Comparison of ENCODE assay signal across 9 cellular contexts in genomic region chr1:232599178-232600041, GRCh38. TPM values are rescaled to one million over a fixed set of nuclear protein-coding genes. Genes with fewer than 3 reads are reported as not detected.
DNase-seq lines count a peak whose midpoint lies in the region; ATAC-seq, FAIRE-seq and TF ChIP-seq lines count a peak whose summit lies in the region.
"Had no signal": no experiment of that assay in that cellular context is flagged by ENCODE, and none has a peak within 500 bp of the region (broad histone marks: within the 10 kb centered on the region; RNA-seq: fewer than 3 reads in every experiment).

No MANE protein-coding gene starts in this region.

- H3K4me1 Mint-ChIP-seq in CD8-positive, alpha-beta memory T cell: peaks cover 41 to 63% (median 54%) of the 10 kb centered on the region in 3 donors

- H3K79me2 ChIP-seq in K562 (ENCODE audit: control insufficient read depth, insufficient read depth, low read length): no peaks in the 10 kb centered on the region

- CTCF ChIA-PET in CD8-positive, alpha-beta memory T cell (lab: Charles Lee): interaction anchor here (0.9 to 1.9 kb wide), 3 partner anchors 11 to 28 kb away, joined by 3 to 8 read pairs (median 5); no protein-coding TSS in a partner anchor
- CTCF ChIA-PET in K562 (lab: Yijun Ruan, JAX; ENCODE audit: low intra/inter-chr PET ratio) (no interaction called here), GM10248 (lab: Yijun Ruan, JAX) (interaction anchor here (1.5 kb wide), 1 partner anchor 21 kb away, joined by 4 read pairs; no protein-coding TSS in a partner anchor)

- in situ Hi-C loops in K562 (cut with MboI): no loop called here

- no peaks in the 10 kb centered on the region for H3K27me3 Mint-ChIP-seq in CD8-positive, alpha-beta memory T cell

- ATAC-seq in GM21528 (IDR thresholded peaks at IDR 0.05; ENCODE audit: low FRiP score, unreplicated experiment): peak; percentile 57
- ATAC-seq in K562: peak; percentile 68

- H3K4me2 ChIP-seq in K562 (ENCODE audit: insufficient read depth, low read length): peak overlapping the region; percentile 39; the same call in 1 of the 2 replicates

- no peaks in the 10 kb centered on the region for H3K36me3 ChIP-seq in CD8-positive, alpha-beta memory T cell (ENCODE audit: insufficient read depth, low read length)
- H3K36me3 ChIP-seq in K562 (ENCODE audit: control insufficient read depth, insufficient read depth, low read length) (no peaks in the 10 kb centered on the region), WERI-Rb-1 (no peaks in the 10 kb centered on the region), stomach (no peaks in the 10 kb centered on the region)

- TF ChIP-seq CTCF in K562 (IDR thresholded peaks at IDR 0.05 in 2 of 3, conservative IDR thresholded peaks at IDR 0.05 in 1 of 3; ENCODE audit: insufficient read depth in 2 of 3, low read depth in 1 of 3, low read length in 3 of 3) (no peak), WERI-Rb-1 (IDR thresholded peaks at IDR 0.05; ENCODE audit: low read depth, low read length) (no peak), stomach (IDR thresholded peaks at IDR 0.05) (no peak), GM10248 (IDR thresholded peaks at IDR 0.05; ENCODE audit: control extremely low read depth, extremely low read depth, low read depth, missing control alignments) (no peak)

- peaks cover 7% of the 10 kb centered on the region for H3K4me1 ChIP-seq in CD8-positive, alpha-beta memory T cell (ENCODE audit: insufficient read depth, low read length)
- H3K4me1 ChIP-seq in K562 (replicated peaks in 1 of 2; ENCODE audit: control insufficient read depth in 2 of 2, insufficient read depth in 2 of 2, low read length in 2 of 2): no peaks in the 10 kb centered on the region; a peak in 1 of 5 replicates
- peaks cover 0 to 33% (median 11%) of the 10 kb centered on the region in 4 donors for H3K4me1 ChIP-seq in stomach

- FAIRE-seq in K562 (lab: Jason Lieb, UNC) (no peak), H54 (lab: Jason Lieb, UNC) (no peak)

- no peaks in the 10 kb centered on the region for H3K9me3 Mint-ChIP-seq in CD8-positive, alpha-beta memory T cell
- H3K9me3 Mint-ChIP-seq: memory B cell had no signal

- TF ChIP-seq POLR2A in K562 (conservative IDR thresholded peaks at IDR 0.05): no peak
- TF ChIP-seq POLR2A in stomach (IDR thresholded peaks at IDR 0.05): no peak
- no peak for TF ChIP-seq POLR2A in H54 (IDR thresholded peaks at IDR 0.05; ENCODE audit: low read depth, low read length)

- no peak overlapping the region for H3K9ac ChIP-seq in K562 (ENCODE audit: insufficient read depth in 1 of 2, low read depth in 2 of 2, low read length in 2 of 2)

- H2AFZ ChIP-seq in K562 (ENCODE audit: low read depth, low read length): peak overlapping the region; percentile 16; the same call in 1 of the 2 replicates

- POLR2A ChIA-PET in CD8-positive, alpha-beta memory T cell (lab: Charles Lee): interaction anchor here (0.6 to 0.7 kb wide), 2 partner anchors 93 to 211 kb away, joined by 6 to 9 read pairs; no protein-coding TSS in a partner anchor
- POLR2A ChIA-PET in K562 (lab: Yijun Ruan, JAX): no interaction called here
- POLR2A ChIA-PET in GM10248 (lab: Yijun Ruan, JAX): no interaction called here

- no peaks in the 10 kb centered on the region for H3K9me1 ChIP-seq in K562 (ENCODE audit: control insufficient read depth, insufficient read depth, low read length)

- BruUV-seq in K562 (replicated peaks; lab: Mats Ljungman, UMichigan): no TSS peak

- peak overlapping the region; percentile 17 to 75 (median 62) for H3K4me3 Mint-ChIP-seq in CD8-positive, alpha-beta memory T cell
- H3K4me3 Mint-ChIP-seq: memory B cell had no signal

- no peak overlapping the region for H3K27ac ChIP-seq in CD8-positive, alpha-beta memory T cell (ENCODE audit: low read depth, low read length)
- H3K27ac ChIP-seq in K562 (ENCODE audit: extremely low read depth, low read depth, low read length): no peak overlapping the region
- H3K27ac ChIP-seq in WERI-Rb-1: no peak overlapping the region
- H3K27ac ChIP-seq in stomach: no peak overlapping the region

- no peak for DNase-seq in CD8-positive, alpha-beta memory T cell
- DNase-seq in NAMALWA (ENCODE audit: low spot score) (peak; percentile 41), K562 (ENCODE audit: extremely low read depth in 1 of 4, low spot score in 3 of 4) (no peak), WERI-Rb-1 (no peak), stomach (no peak), GM10248 (ENCODE audit: extremely low spot score) (no peak), H54 (ENCODE audit: insufficient read length, low spot score) (no peak)

- TF ChIP-seq RAD21 in K562 (CRISPR knock-in tag; conservative IDR thresholded peaks at IDR 0.05 in 1 of 2, IDR thresholded peaks at IDR 0.05 in 1 of 2): no peak

- TF ChIP-seq EP300 in K562 (IDR thresholded peaks at IDR 0.05; ENCODE audit: low read length): peak; percentile 19; the same call in 1 of the 2 replicates
- no peak for TF ChIP-seq EP300 in stomach (IDR thresholded peaks at IDR 0.05)

- WGBS in K562 (ENCODE audit: insufficient coverage, low coverage, missing lambda C conversion rate): 4% methylated on average over 11 of the region's 11 CpGs
- 67 to 79% (median 73%) methylated on average over 10 to 11 of the region's 11 CpGs for WGBS in stomach, 5 donors

- H3K27ac Mint-ChIP-seq in CD8-positive, alpha-beta memory T cell: peak overlapping the region in 7 of 8 donors; percentile 68 to 90 (median 84)
- H3K27ac Mint-ChIP-seq: memory B cell had no signal

- no peaks in the 10 kb centered on the region for H3K9me3 ChIP-seq in CD8-positive, alpha-beta memory T cell (ENCODE audit: low read length)
- no peaks in the 10 kb centered on the region for H3K9me3 ChIP-seq in K562 (replicated peaks; ENCODE audit: control insufficient read depth, insufficient read depth, low read depth, low read length)
- H3K9me3 ChIP-seq in WERI-Rb-1 (ENCODE audit: severe bottlenecking): no peaks in the 10 kb centered on the region
- no peaks in the 10 kb centered on the region for H3K9me3 ChIP-seq in stomach

- no peaks in the 10 kb centered on the region for H3K27me3 ChIP-seq in CD8-positive, alpha-beta memory T cell (ENCODE audit: insufficient read depth, low read length, poor library complexity, severe bottlenecking)
- peaks cover 0 to 3% of the 10 kb centered on the region in 2 experiments; a peak in 1 of 5 replicates for H3K27me3 ChIP-seq in K562 (ENCODE audit: control insufficient read depth in 2 of 2, insufficient read depth in 2 of 2, low read length in 2 of 2)
- no peaks in the 10 kb centered on the region for H3K27me3 ChIP-seq in WERI-Rb-1 (ENCODE audit: insufficient read depth, low read depth, severe bottlenecking)
- no peaks in the 10 kb centered on the region for H3K27me3 ChIP-seq in stomach

- intact Hi-C loops in K562 (cut with micrococcal nuclease): no loop called here
- intact Hi-C loops in stomach (cut with DNase I; ENCODE audit: low total_unique reads): no loop called here

- H3K4me3 ChIP-seq in CD8-positive, alpha-beta memory T cell (ENCODE audit: low read length): no peak overlapping the region
- no peak overlapping the region for H3K4me3 ChIP-seq in K562
- H3K4me3 ChIP-seq in WERI-Rb-1 (ENCODE audit: low read depth, low read length): no peak overlapping the region
- no peak overlapping the region for H3K4me3 ChIP-seq in stomach

- peaks cover 0 to 3% (median 0%) of the 10 kb centered on the region in 3 donors for H3K36me3 Mint-ChIP-seq in CD8-positive, alpha-beta memory T cell
- H3K36me3 Mint-ChIP-seq: memory B cell had no signal

- no peaks in the 10 kb centered on the region for H4K20me1 ChIP-seq in K562 (replicated peaks; ENCODE audit: control insufficient read depth, insufficient read depth, low read length)

TF ChIP-seq in K562, 482 proteins besides CTCF, POLR2A, EP300 and RAD21 (continues in another document):
- 0 out of 2 replicates have a peak, but pooled peaks have one; percentile 35 for TF ChIP-seq DIDO1 (tag; IDR thresholded peaks at IDR 0.05; ENCODE audit: low read depth)
- TF ChIP-seq HNRNPL (IDR thresholded peaks at IDR 0.05; ENCODE audit: low read depth, low read length): no peak
- no peak for TF ChIP-seq ETV5 (CRISPR knock-in tag; IDR thresholded peaks at IDR 0.05; ENCODE audit: low read depth)
- no peak for TF ChIP-seq SNIP1 (IDR thresholded peaks at IDR 0.05; ENCODE audit: low read depth)
- TF ChIP-seq EZH2 (IDR thresholded peaks at IDR 0.05; ENCODE audit: borderline replicate concordance, low read depth, low read length): no peak
- TF ChIP-seq ZNF274 (IDR thresholded peaks at IDR 0.05; ENCODE audit: borderline replicate concordance, low read depth, low read length): no peak
- TF ChIP-seq ETV1 (tag; conservative IDR thresholded peaks at IDR 0.05; ENCODE audit: low read depth): peak; percentile 33; the same call in 1 of the 2 replicates
- TF ChIP-seq ZNF79 (CRISPR knock-in tag; IDR thresholded peaks at IDR 0.05; ENCODE audit: low read depth): peak; percentile 45; the same call in 1 of the 2 replicates
- peak; percentile 85; the same call in 1 of the 2 replicates for TF ChIP-seq ZNF584 (CRISPR knock-in tag; IDR thresholded peaks at IDR 0.05; ENCODE audit: low read depth)
- TF ChIP-seq ILK (tag; IDR thresholded peaks at IDR 0.05; ENCODE audit: borderline replicate concordance, low read depth): no peak

RNA-seq across cellular contexts. Expression of gene SIPA1L2, which starts 30.5 kb away (rescaled TPM):
- 10 to 100 TPM in 1 of 2 experiments, 1 to 10 TPM in 1; 10.0 to 12.2 TPM for total RNA-seq in CD8-positive, alpha-beta memory T cell
- 1.4 TPM for polyA plus RNA-seq in CD8-positive, alpha-beta memory T cell
- total RNA-seq in K562 (2011; cell fraction: chromatin; rRNA removed; ENCODE audit: low replicate concordance): 0.09 TPM in 1 of 2 replicates, not detected in the other
- total RNA-seq in K562 (2011; cell fraction: nucleolus; rRNA removed): not detected in 2 replicates
- total RNA-seq in K562 (2011; cell fraction: nucleoplasm; rRNA removed): not detected in 2 replicates
- total RNA-seq in K562 (2014; rRNA removed) (0.09 and 0.12 TPM in 2 replicates), K562 (2014; rRNA removed; fragmentation: Illumina TruSeq; extraction: Trizol) (0.03 and 0.04 TPM in 2 replicates), K562 (2015; rRNA removed; fragmentation: Illumina TruSeq; extraction: Trizol) (0.04 TPM in 1 of 2 replicates, not detected in the other), K562 (2021) (0.07 and 0.22 TPM in 2 replicates), stomach (100 to 1,000 TPM in 1 of 5 donors, 10 to 100 TPM in 3, 1 to 10 TPM in 1; 6.4 to 240 (median 37.5) TPM)
- polyA plus RNA-seq in K562 (2011; rRNA removed) (not detected in 2 replicates), K562 (2014; fragmentation: Illumina TruSeq; extraction: Trizol) (0.04 TPM in 1 of 2 replicates, not detected in the other), K562 (2014; fragmentation: Nextera tagmentation; extraction: Ambion mirVana) (not detected), K562 (2014; rRNA removed) (0.01 TPM in 1 of 2 replicates, not detected in the other), stomach (1 to 10 TPM; 2.5 to 6.8 (median 4.1) TPM)
- 0.01 TPM in 1 of 2 replicates, not detected in the other for polyA plus RNA-seq in K562 (2011; cell fraction: cytosol; rRNA removed)
- polyA plus RNA-seq in K562 (2011; cell fraction: nucleus; rRNA removed): not detected in 2 replicates
- 0.01 and 1.2 TPM in 2 replicates for polyA plus RNA-seq in K562 (2012)
- polyA minus RNA-seq in K562 (2011; rRNA and poly(A)+ RNA removed): not detected in 2 replicates
- not detected in 2 replicates for polyA minus RNA-seq in K562 (2011; cell fraction: cytosol; rRNA and poly(A)+ RNA removed)
- polyA minus RNA-seq in K562 (2011; cell fraction: nucleus; rRNA and poly(A)+ RNA removed): not detected in 2 replicates

Comparison
In these comparisons a context has a peak if more than half of its experiments do, and no peak if none do; other contexts are left out.
1. RNA of gene SIPA1L2, which starts 30.5 kb away (total RNA-seq): 6.4 to 240 TPM in stomach and 10.0 to 12.2 TPM in CD8-positive, alpha-beta memory T cell; 0.03 to 0.22 TPM in K562; every median in the first group is over 4 times any median in the second.